Comparison of ENCODE assay signal across 8 cellular contexts in the genomic region with DNA sequence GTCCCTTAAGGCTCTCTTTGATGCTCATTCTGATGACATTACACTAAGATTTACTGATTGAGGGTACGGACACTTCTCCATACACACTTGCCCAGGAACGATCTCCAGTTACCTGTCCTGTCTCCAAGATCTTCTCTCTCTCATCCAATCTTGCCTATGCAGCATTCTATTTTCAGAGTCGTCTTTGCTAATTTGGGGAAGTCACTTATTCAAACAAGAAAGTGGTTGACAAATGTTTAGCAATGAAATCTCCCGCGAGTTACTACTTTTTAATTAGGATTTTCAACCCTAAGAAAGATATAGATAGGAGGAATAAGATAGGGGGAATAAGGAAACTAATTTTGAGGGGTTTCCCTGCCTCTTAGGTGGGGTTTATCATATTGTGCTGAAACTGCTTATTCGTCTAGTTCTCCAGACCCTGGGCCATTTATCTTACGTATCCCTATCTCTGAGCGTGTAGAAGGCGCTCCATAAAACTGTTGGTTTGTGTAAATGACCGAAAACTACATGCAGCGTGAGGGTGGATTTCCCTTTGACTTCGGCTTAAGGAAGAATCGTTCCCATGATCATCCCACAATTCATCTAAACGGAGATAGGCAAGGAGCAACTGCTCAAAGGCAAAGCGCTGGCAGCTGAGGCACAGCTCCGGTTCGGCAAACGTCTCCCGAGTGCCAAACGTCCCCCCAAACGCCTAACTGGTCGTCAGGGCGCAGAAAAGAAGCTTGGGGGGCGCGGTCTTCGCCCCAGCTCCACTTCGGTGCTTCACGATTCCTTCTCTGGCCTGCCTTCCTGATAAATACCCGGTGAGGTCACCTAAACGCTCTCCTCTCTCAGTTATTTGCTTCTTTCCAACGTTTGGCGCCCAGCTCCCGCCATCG. TPM values are rescaled to one million over a fixed set of nuclear protein-coding genes. Genes with fewer than 3 reads are reported as not detected.
DNase-seq lines count a peak whose midpoint lies in the region; ATAC-seq lines count a peak whose summit lies in the region.

No MANE protein-coding gene starts in this region.

- H3K4me3 Mint-ChIP-seq in naive thymus-derived CD4-positive, alpha-beta T cell = peak overlapping the region; percentile 90 to 99 (median 96)

- peak overlapping the region; percentile 86 to 98 (median 95) for H3K27ac Mint-ChIP-seq in naive thymus-derived CD4-positive, alpha-beta T cell

- DNase-seq in AG20443 (ENCODE audit: low spot score) (peak; percentile 44), SJSA1 (ENCODE audit: low read depth in 1 of 2, low spot score in 2 of 2) (no peak), SKM-1 (lab: John Stamatoyannopoulos, UW; ENCODE audit: unreplicated experiment) (no peak), HK-2 (ENCODE audit: unreplicated experiment) (no peak)
- DNase-seq in naive thymus-derived CD4-positive, alpha-beta T cell = peak in 1 of 9 donors; percentile 4

- peaks cover 0 to 4% (median 0%) of the 10 kb centered on the region in 11 donors for H3K9me3 Mint-ChIP-seq in naive thymus-derived CD4-positive, alpha-beta T cell

- POLR2A ChIA-PET in naive thymus-derived CD4-positive, alpha-beta T cell (lab: Charles Lee) = interaction anchor here (0.8 to 2.1 kb wide), 5 partner anchors 10 to 747 kb away, joined by 3 to 10 read pairs (median 4); no protein-coding TSS in a partner anchor

- H3K36me3 ChIP-seq in SJSA1 (peaks cover 26% of the 10 kb centered on the region), esophagus (ENCODE audit: control insufficient read depth in 2 of 2, insufficient read depth in 2 of 2, low read length in 1 of 2) (no peaks in the 10 kb centered on the region)
- H3K36me3 ChIP-seq in naive thymus-derived CD4-positive, alpha-beta T cell (ENCODE audit: control insufficient read depth in 2 of 3, insufficient read depth in 3 of 3, low read length in 3 of 3) = peaks cover 0 to 6% (median 0%) of the 10 kb centered on the region in 3 experiments

- WGBS in esophagus, 2 donors = 5% methylated on average over 34 of the region's 34 CpGs

- no peaks in the 10 kb centered on the region for H3K9me3 ChIP-seq in SJSA1 (replicated peaks)
- H3K9me3 ChIP-seq in esophagus (ENCODE audit: control insufficient read depth in 2 of 2, insufficient read depth in 1 of 2, low read depth in 1 of 2, low read length in 1 of 2) = no peaks in the 10 kb centered on the region
- H3K9me3 ChIP-seq in naive thymus-derived CD4-positive, alpha-beta T cell (ENCODE audit: control insufficient read depth in 2 of 3, low read length in 3 of 3) = no peaks in the 10 kb centered on the region

- H3K27ac ChIP-seq in SJSA1 (peak overlapping the region; percentile 79), esophagus (ENCODE audit: low read depth in 2 of 2, low read length in 1 of 2) (peak overlapping the region; percentile 92 to 95)
- H3K27ac ChIP-seq in naive thymus-derived CD4-positive, alpha-beta T cell (ENCODE audit: low read depth, low read length) = peak overlapping the region; percentile 92

- CTCF ChIA-PET in naive thymus-derived CD4-positive, alpha-beta T cell (lab: Charles Lee) = interaction anchor here (1.2 kb wide), 1 partner anchor 10 kb away, joined by 3 read pairs; no protein-coding TSS in a partner anchor

- intact Hi-C loops in naive thymus-derived CD4-positive, alpha-beta T cell (cut with micrococcal nuclease) = loop anchor here (1.0 to 10.0 kb wide), 26 partner anchors 132 to 1876 kb away; partner anchors contain the start of genes FBXO3 (in 2 of the 2), NAT10 (in 2 of the 2), TRIM44 (in 2 of the 2) and ABTB2 (in 1 of the 2)

- H3K4me1 ChIP-seq in SJSA1 (replicated peaks) = peaks cover 14% of the 10 kb centered on the region
- no peaks in the 10 kb centered on the region for H3K4me1 ChIP-seq in esophagus (ENCODE audit: control insufficient read depth in 2 of 2, insufficient read depth in 2 of 2, low read length in 1 of 2)
- peaks cover 9 to 18% of the 10 kb centered on the region in 2 donors for H3K4me1 ChIP-seq in naive thymus-derived CD4-positive, alpha-beta T cell (ENCODE audit: control insufficient read depth in 2 of 2, insufficient read depth in 2 of 2, low read length in 2 of 2)

- H3K36me3 Mint-ChIP-seq in naive thymus-derived CD4-positive, alpha-beta T cell = peaks cover 0 to 21% (median 16%) of the 10 kb centered on the region in 5 donors

- H3K4me3 ChIP-seq in SJSA1 (peak overlapping the region; percentile 85), esophagus (ENCODE audit: low read depth in 1 of 2, low read length in 2 of 2) (peak overlapping the region; percentile 88 to 99)
- H3K4me3 ChIP-seq in naive thymus-derived CD4-positive, alpha-beta T cell (ENCODE audit: low read length) = peak overlapping the region; percentile 87

- H3K4me1 Mint-ChIP-seq in naive thymus-derived CD4-positive, alpha-beta T cell = peaks cover 36 to 67% (median 49%) of the 10 kb centered on the region in 7 donors

- no peaks in the 10 kb centered on the region for H3K27me3 ChIP-seq in SJSA1 (replicated peaks)
- no peaks in the 10 kb centered on the region for H3K27me3 ChIP-seq in esophagus (ENCODE audit: control insufficient read depth in 1 of 2, insufficient read depth in 2 of 2, low read length in 2 of 2)
- H3K27me3 ChIP-seq in naive thymus-derived CD4-positive, alpha-beta T cell (ENCODE audit: control insufficient read depth in 2 of 2, insufficient read depth in 2 of 2, low read length in 2 of 2) = no peaks in the 10 kb centered on the region

- ATAC-seq in GM19035 (IDR thresholded peaks at IDR 0.05; ENCODE audit: unreplicated experiment) (peak; percentile 8), HG03571 (IDR thresholded peaks at IDR 0.05; ENCODE audit: unreplicated experiment) (peak; percentile 5)
- no peak for ATAC-seq in naive thymus-derived CD4-positive, alpha-beta T cell

- no peaks in the 10 kb centered on the region for H3K27me3 Mint-ChIP-seq in naive thymus-derived CD4-positive, alpha-beta T cell

RNA-seq across cellular contexts. Expression of gene APIP, which starts 0.8 kb away (rescaled TPM):
- 58.2 and 82.1 TPM in 2 replicates for total RNA-seq in SJSA1 (2014; rRNA removed; shearing (Covaris generic))
- 10 to 100 TPM in 1 of 2 donors, 1 to 10 TPM in 1; 8.5 to 12.5 TPM for polyA plus RNA-seq in esophagus
- total RNA-seq in naive thymus-derived CD4-positive, alpha-beta T cell = 10 to 100 TPM in 4 of 5 experiments, 1 to 10 TPM in 1; 8.2 to 23.6 (median 17.7) TPM
- polyA plus RNA-seq in naive thymus-derived CD4-positive, alpha-beta T cell = 10 to 100 TPM; 14.9 to 18.5 TPM

RNA-seq across cellular contexts. Expression of gene PDHX, which starts 1.0 kb away (rescaled TPM):
- total RNA-seq in SJSA1 (2014; rRNA removed; shearing (Covaris generic)) = 41.5 and 58.2 TPM in 2 replicates
- polyA plus RNA-seq in esophagus = 10 to 100 TPM; 13.6 to 13.7 TPM
- 10 to 100 TPM; 20.0 to 54.1 (median 28.8) TPM for total RNA-seq in naive thymus-derived CD4-positive, alpha-beta T cell
- polyA plus RNA-seq in naive thymus-derived CD4-positive, alpha-beta T cell = 10 to 100 TPM; 17.8 to 21.7 TPM
